In genomic region chr17:40104570-40105471, GRCh38 we compare ENCODE assay signal across 1 cellular context.
TF ChIP-seq lines count a peak whose summit lies in the region.

No MANE protein-coding gene starts in this region.

TF ChIP-seq in SK-N-SH treated with all-trans-retinoic acid at 6 μM for 48 hours, 23 proteins besides CTCF, POLR2A, EP300 and RAD21 (continued from another document):
- TF ChIP-seq POU6F1 (CRISPR knock-in tag; IDR thresholded peaks at IDR 0.05; ENCODE audit: borderline replicate concordance, low read depth) (no peak), OSR1 (CRISPR knock-in tag; IDR thresholded peaks at IDR 0.05) (no peak), CREB5 (CRISPR knock-in tag; IDR thresholded peaks at IDR 0.05; ENCODE audit: low read depth) (no peak), ARNTL (CRISPR knock-in tag; IDR thresholded peaks at IDR 0.05; ENCODE audit: borderline replicate concordance, low read depth) (no peak), CSDC2 (CRISPR knock-in tag; IDR thresholded peaks at IDR 0.05) (no peak), RARB (CRISPR knock-in tag; IDR thresholded peaks at IDR 0.05) (no peak), ZNF8 (CRISPR knock-in tag; IDR thresholded peaks at IDR 0.05) (no peak), PPARA (CRISPR knock-in tag; IDR thresholded peaks at IDR 0.05; ENCODE audit: borderline replicate concordance) (no peak), GLIS3 (CRISPR knock-in tag; IDR thresholded peaks at IDR 0.05) (no peak), CSRNP3 (CRISPR knock-in tag; IDR thresholded peaks at IDR 0.05) (no peak), ZC3H10 (CRISPR knock-in tag; IDR thresholded peaks at IDR 0.05) (no peak), ISL1 (CRISPR knock-in tag; IDR thresholded peaks at IDR 0.05) (no peak)
